6 cellular contexts compared by ENCODE assay signal in the genomic region with DNA sequence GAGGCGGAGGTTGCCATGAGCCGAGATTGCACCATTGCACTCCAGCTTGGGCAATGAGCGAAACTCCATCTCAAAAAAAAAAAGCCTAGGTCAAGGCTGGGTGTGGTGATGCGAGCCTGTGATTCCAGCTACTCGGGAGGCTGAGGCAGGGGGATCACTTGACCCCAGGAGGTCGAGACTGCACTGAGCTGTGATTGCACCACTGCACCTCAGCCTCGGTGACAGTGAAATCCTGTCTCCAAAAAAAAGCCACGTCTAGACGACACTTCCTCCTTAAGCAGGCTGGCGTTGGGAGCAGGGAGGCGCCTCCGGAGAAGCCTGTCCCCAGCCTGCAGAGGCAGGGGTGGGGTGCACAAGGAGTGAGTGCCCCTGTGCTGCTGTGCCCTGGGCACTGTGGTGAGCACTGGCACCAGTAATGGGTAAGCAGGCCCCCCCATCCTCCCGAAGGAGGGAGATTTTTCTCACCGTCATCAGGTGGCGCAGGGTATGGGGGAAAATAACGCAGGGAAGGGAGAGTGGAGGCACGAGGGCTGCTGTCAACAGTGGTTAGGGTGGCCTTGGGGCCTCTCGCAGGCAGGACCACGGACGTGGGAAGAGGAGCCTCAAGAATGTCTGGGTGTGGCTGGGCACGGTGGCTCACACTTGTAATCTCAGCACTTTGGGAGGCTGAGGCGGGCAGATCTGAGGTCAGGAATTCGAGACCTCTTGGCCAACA. TPM values are rescaled to one million over a fixed set of nuclear protein-coding genes. Genes with fewer than 3 reads are reported as not detected.
DNase-seq lines count a peak whose midpoint lies in the region; ATAC-seq lines count a peak whose summit lies in the region.

No MANE protein-coding gene starts in this region.

- peak overlapping the region; percentile 85 to 92 for H3K27ac Mint-ChIP-seq in activated naive CD4-positive, alpha-beta T cell treated with anti-CD3 and anti-CD28 coated beads, Interleukin-2, amount 50 U/mL, for 72 hours
- H3K27ac Mint-ChIP-seq in stimulated activated naive B cell treated with anti-CD40 and anti-IgM and Interleukin-4, amounts not matched to agents 10 μg/mL and 1 μg/mL and 100 μg/mL, for 72 hours, result peak overlapping the region; percentile 96

- DNase-seq in NCI-H2171 treated with DMSO at 0.1 percent for 48 hours (lab: John Stamatoyannopoulos, UW) (peak; percentile 9), NCI-H2171 (lab: John Stamatoyannopoulos, UW) (no peak), NCI-H2196 (lab: John Stamatoyannopoulos, UW; ENCODE audit: unreplicated experiment) (no peak)
- DNase-seq in activated naive CD4-positive, alpha-beta T cell treated with anti-CD3 and anti-CD28 coated beads, Interleukin-2, amount 50 U/mL, for 72 hours (ENCODE audit: low spot score in 2 of 2), result peak in 1 of 2 donors; percentile 82
- DNase-seq in stimulated activated naive B cell treated with anti-CD40 and anti-IgM and Interleukin-4, amounts not matched to agents 10 μg/mL and 1 μg/mL and 100 μg/mL, for 72 hours, result no peak

- H3K36me3 Mint-ChIP-seq in activated naive CD4-positive, alpha-beta T cell treated with anti-CD3 and anti-CD28 coated beads, Interleukin-2, amount 50 U/mL, for 72 hours, result peaks cover 25 to 48% of the 10 kb centered on the region in 2 donors
- peaks cover 89 to 90% of the 10 kb centered on the region in 2 donors for H3K36me3 Mint-ChIP-seq in stimulated activated naive B cell treated with anti-CD40 and anti-IgM and Interleukin-4, amounts not matched to agents 10 μg/mL and 1 μg/mL and 100 μg/mL, for 72 hours

- peaks cover 0 to 4% of the 10 kb centered on the region in 2 donors for H3K27me3 Mint-ChIP-seq in stimulated activated naive B cell treated with anti-CD40 and anti-IgM and Interleukin-4, amounts not matched to agents 10 μg/mL and 1 μg/mL and 100 μg/mL, for 72 hours

- peaks cover 59 to 89% of the 10 kb centered on the region in 2 donors for H3K4me1 Mint-ChIP-seq in stimulated activated naive B cell treated with anti-CD40 and anti-IgM and Interleukin-4, amounts not matched to agents 10 μg/mL and 1 μg/mL and 100 μg/mL, for 72 hours

- H3K9me3 Mint-ChIP-seq in activated naive CD4-positive, alpha-beta T cell treated with anti-CD3 and anti-CD28 coated beads, Interleukin-2, amount 50 U/mL, for 72 hours, result no peaks in the 10 kb centered on the region
- peaks cover 0 to 4% of the 10 kb centered on the region in 2 donors for H3K9me3 Mint-ChIP-seq in stimulated activated naive B cell treated with anti-CD40 and anti-IgM and Interleukin-4, amounts not matched to agents 10 μg/mL and 1 μg/mL and 100 μg/mL, for 72 hours

- ATAC-seq in activated naive CD4-positive, alpha-beta T cell treated with anti-CD3 and anti-CD28 coated beads, Interleukin-2, amount 50 U/mL, for 72 hours, result peak; percentile 31 to 77
- peak; percentile 5 to 7 for ATAC-seq in stimulated activated naive B cell treated with anti-CD40 and anti-IgM and Interleukin-4, amounts not matched to agents 10 μg/mL and 1 μg/mL and 100 μg/mL, for 72 hours (replicated peaks)
- no peak for ATAC-seq in GM21529 (IDR thresholded peaks at IDR 0.05; ENCODE audit: unreplicated experiment)

- H3K4me3 Mint-ChIP-seq in stimulated activated naive B cell treated with anti-CD40 and anti-IgM and Interleukin-4, amounts not matched to agents 10 μg/mL and 1 μg/mL and 100 μg/mL, for 72 hours, result peak overlapping the region; percentile 89 to 96

RNA-seq across cellular contexts. Expression of a gene that starts 0.7 kb away (rescaled TPM):
- total RNA-seq in activated naive CD4-positive, alpha-beta T cell treated with anti-CD3 and anti-CD28 coated beads, Interleukin-2, amount 50 U/mL, for 72 hours, result 100 to 1,000 TPM in 1 of 2 donors, 10 to 100 TPM in 1; 18.1 to 101 TPM

RNA-seq across cellular contexts. Expression of a gene that starts 6.0 kb away (rescaled TPM):
- 100 to 1,000 TPM in 1 of 2 donors, 10 to 100 TPM in 1; 52.7 to 209 TPM for total RNA-seq in activated naive CD4-positive, alpha-beta T cell treated with anti-CD3 and anti-CD28 coated beads, Interleukin-2, amount 50 U/mL, for 72 hours

RNA-seq across cellular contexts. Expression of a gene that starts 7.5 kb away (rescaled TPM):
- total RNA-seq in activated naive CD4-positive, alpha-beta T cell treated with anti-CD3 and anti-CD28 coated beads, Interleukin-2, amount 50 U/mL, for 72 hours, result 100 to 1,000 TPM; 223 to 292 TPM

RNA-seq across cellular contexts. Expression of a gene that starts 9.7 kb away (rescaled TPM):
- total RNA-seq in activated naive CD4-positive, alpha-beta T cell treated with anti-CD3 and anti-CD28 coated beads, Interleukin-2, amount 50 U/mL, for 72 hours, result 10 to 100 TPM in 1 of 2 donors, 1 to 10 TPM in 1; 9.1 to 17.1 TPM

RNA-seq across cellular contexts. Expression of a gene that starts 26.1 kb away (rescaled TPM):
- total RNA-seq in activated naive CD4-positive, alpha-beta T cell treated with anti-CD3 and anti-CD28 coated beads, Interleukin-2, amount 50 U/mL, for 72 hours, result 10 to 100 TPM; 56.5 to 76.1 TPM
